ENCODE assay signal across 27 cellular contexts in the genomic region with DNA sequence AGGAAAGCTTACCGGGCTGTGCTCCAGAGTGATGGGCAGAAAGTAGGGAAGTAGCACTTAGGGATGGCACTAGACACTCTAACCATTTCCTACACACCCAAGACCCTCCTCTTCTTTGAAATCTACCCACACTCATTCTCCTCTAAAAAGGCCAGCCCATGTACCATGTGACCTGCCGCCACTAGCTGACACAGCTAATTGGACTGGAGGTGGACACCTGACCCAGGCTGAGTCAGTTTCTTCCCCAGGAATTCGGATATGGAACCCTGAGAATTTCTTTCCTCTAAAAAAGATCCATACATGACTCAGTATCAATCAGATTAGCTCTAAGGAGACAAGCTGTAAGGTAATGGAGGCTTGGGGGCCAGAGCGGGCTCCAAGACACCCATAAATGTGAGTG.
A peak's percentile ranks its signal among the peaks of the same experiment; 100 is the strongest.
DNase-seq lines count a peak whose midpoint lies in the region; ATAC-seq, FAIRE-seq and TF ChIP-seq lines count a peak whose summit lies in the region.
"Had no signal": no experiment of that assay in that cellular context is flagged by ENCODE, and none has a peak within 500 bp of the region (broad histone marks: within the 10 kb centered on the region; RNA-seq: fewer than 3 reads in every experiment).

No MANE protein-coding gene starts in this region.

- H3K9me1 ChIP-seq in K562 (ENCODE audit: control insufficient read depth, insufficient read depth, low read length) = no peaks in the 10 kb centered on the region

- no TSS peak for BruUV-seq in K562 (replicated peaks; lab: Mats Ljungman, UMichigan)

- TF ChIP-seq POLR2A in A549 (IDR thresholded peaks at IDR 0.05; ENCODE audit: low read length) = no peak
- no peak for TF ChIP-seq POLR2A in K562 (conservative IDR thresholded peaks at IDR 0.05)

- H3K27me3 ChIP-seq in K562 (ENCODE audit: control insufficient read depth in 2 of 2, insufficient read depth in 2 of 2, low read length in 2 of 2) (peaks cover 0 to 9% of the 10 kb centered on the region in 2 experiments; a peak in 1 of 5 replicates), osteoblast (ENCODE audit: insufficient read depth, low read length) (no peaks in the 10 kb centered on the region)
- H3K27me3 ChIP-seq: BE2C, BLaER1 had no signal

- TF ChIP-seq EP300 in A549 (IDR thresholded peaks at IDR 0.05) (no peak), K562 (IDR thresholded peaks at IDR 0.05; ENCODE audit: low read length) (no peak)

- H3K4me3 ChIP-seq in A549 (no peak overlapping the region), K562 (no peak overlapping the region), osteoblast (ENCODE audit: insufficient read depth, low read length) (no peak overlapping the region)
- H3K4me3 ChIP-seq: BLaER1, GM12878 had no signal

- no peak for TF ChIP-seq RAD21 in A549 (conservative IDR thresholded peaks at IDR 0.05 in 1 of 2, IDR thresholded peaks at IDR 0.05 in 1 of 2)
- no peak for TF ChIP-seq RAD21 in K562 (CRISPR knock-in tag; conservative IDR thresholded peaks at IDR 0.05 in 1 of 2, IDR thresholded peaks at IDR 0.05 in 1 of 2)

- DNase-seq in A549 (ENCODE audit: low read depth in 1 of 2, low spot score in 1 of 2) = no peak
- peak in 1 of 4 experiments; percentile 5 for DNase-seq in K562 (ENCODE audit: extremely low read depth in 1 of 4, low spot score in 3 of 4)
- DNase-seq in osteoblast (ENCODE audit: insufficient read length, low spot score, missing footprints) = no peak
- DNase-seq in nucleus accumbens (lab: John Stamatoyannopoulos, UW) = no peak
- no peak for DNase-seq in DMS 273 (lab: John Stamatoyannopoulos, UW; ENCODE audit: unreplicated experiment)
- DNase-seq: ACHN; BE2C; C1 segment of cervical spinal cord; Calu3; CD4-positive, alpha-beta memory T cell; CD4-positive, CD25-positive, alpha-beta regulatory T cell; CD8-positive, alpha-beta memory T cell; COR-L47; DMS 273 treated with DMSO at 0.1 percent for 48 hours; DMS153; DMS53; DMS79; DND-41; EL; GDM1 had no signal

- no peaks in the 10 kb centered on the region for H4K20me1 ChIP-seq in K562 (replicated peaks; ENCODE audit: control insufficient read depth, insufficient read depth, low read length)
- no peaks in the 10 kb centered on the region for H4K20me1 ChIP-seq in osteoblast (ENCODE audit: insufficient read depth, low read length)
- H4K20me1 ChIP-seq: BLaER1 had no signal

- FAIRE-seq in A549 (lab: Jason Lieb, UNC) (no peak), K562 (lab: Jason Lieb, UNC) (no peak)
- FAIRE-seq: D721Med, GM12878, GM12892, GM18507 had no signal

- H3K79me2 ChIP-seq in K562 (ENCODE audit: control insufficient read depth, insufficient read depth, low read length) (no peaks in the 10 kb centered on the region), osteoblast (ENCODE audit: insufficient read depth, low read length) (no peaks in the 10 kb centered on the region)

- ATAC-seq in A549 (no peak), K562 (no peak), GM19397 (IDR thresholded peaks at IDR 0.05; ENCODE audit: unreplicated experiment) (no peak)
- ATAC-seq: GM12878 had no signal

- H3K4me1 ChIP-seq in A549 = peaks cover 31% of the 10 kb centered on the region
- no peaks in the 10 kb centered on the region for H3K4me1 ChIP-seq in K562 (replicated peaks in 1 of 2; ENCODE audit: control insufficient read depth in 2 of 2, insufficient read depth in 2 of 2, low read length in 2 of 2)
- peaks cover 23% of the 10 kb centered on the region for H3K4me1 ChIP-seq in osteoblast (ENCODE audit: insufficient read depth, low read length)
- H3K4me1 ChIP-seq: BE2C had no signal

- no peak overlapping the region for H3K9ac ChIP-seq in K562 (ENCODE audit: insufficient read depth in 1 of 2, low read depth in 2 of 2, low read length in 2 of 2)
- H3K9ac ChIP-seq: BLaER1 had no signal

- 0 out of 2 replicates have a peak overlapping the region, but pooled peaks have one; percentile 34 for H2AFZ ChIP-seq in K562 (ENCODE audit: low read depth, low read length)
- peak overlapping the region; percentile 55 for H2AFZ ChIP-seq in osteoblast (ENCODE audit: low read length)

- POLR2A ChIA-PET in A549 (lab: Yijun Ruan, JAX) = no interaction called here
- POLR2A ChIA-PET in K562 (lab: Yijun Ruan, JAX) = interaction anchor here (2.2 kb wide), 1 partner anchor 9 kb away, joined by 5 read pairs; no protein-coding TSS in a partner anchor

- TF ChIP-seq CTCF in A549 (IDR thresholded peaks at IDR 0.05) = no peak
- TF ChIP-seq CTCF in K562 (IDR thresholded peaks at IDR 0.05 in 2 of 3, conservative IDR thresholded peaks at IDR 0.05 in 1 of 3; ENCODE audit: insufficient read depth in 2 of 3, low read depth in 1 of 3, low read length in 3 of 3) = no peak
- no peak for TF ChIP-seq CTCF in osteoblast (IDR thresholded peaks at IDR 0.05; ENCODE audit: extremely low read depth, low read depth, low read length)

- H3K36me3 ChIP-seq in K562 (ENCODE audit: control insufficient read depth, insufficient read depth, low read length) = no peaks in the 10 kb centered on the region
- H3K36me3 ChIP-seq in osteoblast (ENCODE audit: insufficient read depth, low read length) = no peaks in the 10 kb centered on the region
- H3K36me3 ChIP-seq: BE2C, BLaER1 had no signal

- intact Hi-C loops in K562 (cut with micrococcal nuclease) = loop anchor here (5.0 kb wide), 2 partner anchors 297 to 737 kb away; no protein-coding TSS in a partner anchor

- no peak overlapping the region for H3K4me2 ChIP-seq in A549
- H3K4me2 ChIP-seq in K562 (ENCODE audit: insufficient read depth, low read length) = no peak overlapping the region
- no peak overlapping the region for H3K4me2 ChIP-seq in osteoblast (ENCODE audit: insufficient read depth, low read length)
- H3K4me2 ChIP-seq: BLaER1 had no signal

- CTCF ChIA-PET in A549 (lab: Yijun Ruan, JAX) = interaction anchor here (0.6 to 4.4 kb wide), 3 partner anchors 100 to 738 kb away, joined by 3 to 34 read pairs (median 4); no protein-coding TSS in a partner anchor
- CTCF ChIA-PET in K562 (lab: Yijun Ruan, JAX; ENCODE audit: low intra/inter-chr PET ratio) = interaction anchor here (0.6 kb wide), 1 partner anchor 513 kb away, joined by 3 read pairs; no protein-coding TSS in a partner anchor

- H3K9me3 ChIP-seq in A549 = no peaks in the 10 kb centered on the region
- no peaks in the 10 kb centered on the region for H3K9me3 ChIP-seq in K562 (replicated peaks; ENCODE audit: control insufficient read depth, insufficient read depth, low read depth, low read length)
- H3K9me3 ChIP-seq in osteoblast (ENCODE audit: low read depth, low read length) = no peaks in the 10 kb centered on the region
- H3K9me3 ChIP-seq: BE2C, BLaER1 had no signal

- WGBS in A549 (ENCODE audit: missing lambda C conversion rate) = 84% methylated on average over 4 of the region's 4 CpGs
- 1% methylated on average over 4 of the region's 4 CpGs for WGBS in K562 (ENCODE audit: insufficient coverage, low coverage, missing lambda C conversion rate)

- H3K27ac ChIP-seq in A549 (peak overlapping the region in 1 of 2 experiments; percentile 18; a peak in 1 of 6 replicates), K562 (ENCODE audit: extremely low read depth, low read depth, low read length) (no peak overlapping the region), osteoblast (ENCODE audit: low read depth, low read length) (no peak overlapping the region)
- H3K27ac ChIP-seq: 22Rv1, BLaER1 had no signal

- in situ Hi-C loops in K562 (cut with MboI) = no loop called here

TF ChIP-seq in A549, 52 proteins besides CTCF, POLR2A, EP300 and RAD21 (continues in another document):
- no peak for TF ChIP-seq FOXS1 (CRISPR knock-in tag; IDR thresholded peaks at IDR 0.05)
- no peak for TF ChIP-seq MAFK (IDR thresholded peaks at IDR 0.05; ENCODE audit: partially characterized antibody)
- TF ChIP-seq, protein P1, sequence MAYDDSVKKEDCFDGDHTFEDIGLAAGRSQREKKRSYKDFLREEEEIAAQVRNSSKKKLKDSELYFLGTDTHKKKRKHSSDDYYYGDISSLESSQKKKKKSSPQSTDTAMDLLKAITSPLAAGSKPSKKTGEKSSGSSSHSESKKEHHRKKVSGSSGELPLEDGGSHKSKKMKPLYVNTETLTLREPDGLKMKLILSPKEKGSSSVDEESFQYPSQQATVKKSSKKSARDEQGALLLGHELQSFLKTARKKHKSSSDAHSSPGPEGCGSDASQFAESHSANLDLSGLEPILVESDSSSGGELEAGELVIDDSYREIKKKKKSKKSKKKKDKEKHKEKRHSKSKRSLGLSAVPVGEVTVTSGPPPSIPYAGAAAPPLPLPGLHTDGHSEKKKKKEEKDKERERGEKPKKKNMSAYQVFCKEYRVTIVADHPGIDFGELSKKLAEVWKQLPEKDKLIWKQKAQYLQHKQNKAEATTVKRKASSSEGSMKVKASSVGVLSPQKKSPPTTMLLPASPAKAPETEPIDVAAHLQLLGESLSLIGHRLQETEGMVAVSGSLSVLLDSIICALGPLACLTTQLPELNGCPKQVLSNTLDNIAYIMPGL (CRISPR knock-in tag; IDR thresholded peaks at IDR 0.05; ENCODE audit: borderline replicate concordance) = no peak
- no peak for TF ChIP-seq CEBPB (IDR thresholded peaks at IDR 0.05)
- TF ChIP-seq, protein P2, sequence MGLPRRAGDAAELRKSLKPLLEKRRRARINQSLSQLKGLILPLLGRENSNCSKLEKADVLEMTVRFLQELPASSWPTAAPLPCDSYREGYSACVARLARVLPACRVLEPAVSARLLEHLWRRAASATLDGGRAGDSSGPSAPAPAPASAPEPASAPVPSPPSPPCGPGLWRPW (IDR thresholded peaks at IDR 0.05) = no peak

TF ChIP-seq in K562, 482 proteins besides CTCF, POLR2A, EP300 and RAD21 (continues in another document):
- TF ChIP-seq, protein P3, sequence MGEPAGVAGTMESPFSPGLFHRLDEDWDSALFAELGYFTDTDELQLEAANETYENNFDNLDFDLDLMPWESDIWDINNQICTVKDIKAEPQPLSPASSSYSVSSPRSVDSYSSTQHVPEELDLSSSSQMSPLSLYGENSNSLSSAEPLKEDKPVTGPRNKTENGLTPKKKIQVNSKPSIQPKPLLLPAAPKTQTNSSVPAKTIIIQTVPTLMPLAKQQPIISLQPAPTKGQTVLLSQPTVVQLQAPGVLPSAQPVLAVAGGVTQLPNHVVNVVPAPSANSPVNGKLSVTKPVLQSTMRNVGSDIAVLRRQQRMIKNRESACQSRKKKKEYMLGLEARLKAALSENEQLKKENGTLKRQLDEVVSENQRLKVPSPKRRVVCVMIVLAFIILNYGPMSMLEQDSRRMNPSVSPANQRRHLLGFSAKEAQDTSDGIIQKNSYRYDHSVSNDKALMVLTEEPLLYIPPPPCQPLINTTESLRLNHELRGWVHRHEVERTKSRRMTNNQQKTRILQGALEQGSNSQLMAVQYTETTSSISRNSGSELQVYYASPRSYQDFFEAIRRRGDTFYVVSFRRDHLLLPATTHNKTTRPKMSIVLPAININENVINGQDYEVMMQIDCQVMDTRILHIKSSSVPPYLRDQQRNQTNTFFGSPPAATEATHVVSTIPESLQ (CRISPR knock-in tag; IDR thresholded peaks at IDR 0.05) = no peak
- TF ChIP-seq, protein P4, sequence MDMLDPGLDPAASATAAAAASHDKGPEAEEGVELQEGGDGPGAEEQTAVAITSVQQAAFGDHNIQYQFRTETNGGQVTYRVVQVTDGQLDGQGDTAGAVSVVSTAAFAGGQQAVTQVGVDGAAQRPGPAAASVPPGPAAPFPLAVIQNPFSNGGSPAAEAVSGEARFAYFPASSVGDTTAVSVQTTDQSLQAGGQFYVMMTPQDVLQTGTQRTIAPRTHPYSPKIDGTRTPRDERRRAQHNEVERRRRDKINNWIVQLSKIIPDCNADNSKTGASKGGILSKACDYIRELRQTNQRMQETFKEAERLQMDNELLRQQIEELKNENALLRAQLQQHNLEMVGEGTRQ (CRISPR knock-in tag; IDR thresholded peaks at IDR 0.05) = peak; percentile 49
